Comparison of ENCODE assay signal across 16 cellular contexts in the genomic region with DNA sequence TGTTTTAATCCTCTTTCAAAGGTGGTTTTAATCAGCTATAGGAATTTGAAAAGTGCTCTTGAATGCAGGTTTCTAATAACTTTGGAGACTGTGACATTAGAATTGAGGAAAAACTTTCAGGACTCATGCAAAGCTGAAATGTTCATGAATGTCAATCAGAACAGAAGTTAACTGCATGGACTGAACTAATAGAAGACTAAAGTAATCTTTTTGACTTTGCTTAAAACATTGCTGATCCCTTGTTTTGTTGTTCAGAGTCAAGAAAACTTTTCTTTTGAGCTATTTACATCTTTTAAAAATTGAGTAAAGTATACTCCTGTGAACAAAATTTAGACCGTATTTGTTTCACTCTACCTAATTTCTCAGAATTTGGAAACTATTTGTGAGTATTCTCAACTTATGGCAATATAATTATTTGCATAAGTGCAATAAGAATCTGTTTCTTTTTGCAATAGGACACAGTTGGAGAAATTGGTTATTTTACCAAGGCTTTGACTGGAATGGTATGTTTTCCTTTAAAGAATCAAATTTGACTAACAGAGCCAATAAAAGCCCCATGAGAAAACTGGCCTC.
"Had no signal": no experiment of that assay in that cellular context is flagged by ENCODE, and none has a peak within 500 bp of the region (broad histone marks: within the 10 kb centered on the region; RNA-seq: fewer than 3 reads in every experiment).

No MANE protein-coding gene starts in this region.

- DNase-seq: dermis blood vessel endothelial cell; esophagus squamous epithelium; foreskin melanocyte; head of caudate nucleus; kidney; left colon; naive thymus-derived CD4-positive, alpha-beta T cell; psoas muscle; retina; right lobe of liver; stimulated activated CD4-positive, alpha-beta T cell treated with anti-CD3 and anti-CD28 coated beads, Interleukin-4, amount 100 ng/mL, for 1 hour; stimulated activated CD8-positive, alpha-beta memory T cell treated with anti-CD3 and anti-CD28 coated beads, Interleukin-4, amount 100 ng/mL, for 48 hours; stimulated activated naive CD8-positive, alpha-beta T cell treated with anti-CD3 and anti-CD28 coated beads, Interleukin-15, Interleukin-2, amounts not matched to agents 100 U/mL and 50 U/mL, for 24 hours; tibial artery; upper lobe of right lung had no signal

- H3K4me3 Mint-ChIP-seq: naive thymus-derived CD4-positive, alpha-beta T cell; stimulated activated effector memory CD8-positive, alpha-beta T cell treated with anti-CD3 and anti-CD28 coated beads, Interleukin-12 subunit alpha, Interleukin-12 subunit beta, amount 100 ng/mL, for 72 hours had no signal

- H3K27me3 Mint-ChIP-seq: naive thymus-derived CD4-positive, alpha-beta T cell had no signal

- ATAC-seq: left colon; naive thymus-derived CD4-positive, alpha-beta T cell; psoas muscle; right lobe of liver; stimulated activated effector memory CD8-positive, alpha-beta T cell treated with anti-CD3 and anti-CD28 coated beads, Interleukin-12 subunit alpha, Interleukin-12 subunit beta, amount 100 ng/mL, for 72 hours; stimulated activated naive CD8-positive, alpha-beta T cell treated with anti-CD3 and anti-CD28 coated beads, Interleukin-15, Interleukin-2, amounts not matched to agents 100 U/mL and 50 U/mL, for 24 hours; upper lobe of right lung had no signal

- H3K27ac Mint-ChIP-seq: naive thymus-derived CD4-positive, alpha-beta T cell; stimulated activated effector memory CD8-positive, alpha-beta T cell treated with anti-CD3 and anti-CD28 coated beads, Interleukin-12 subunit alpha, Interleukin-12 subunit beta, amount 100 ng/mL, for 72 hours had no signal
